In genomic region chr5:102731704-102732103, GRCh38 we compare ENCODE assay signal across 1 cellular context.
TF ChIP-seq lines count a peak whose summit lies in the region.

No MANE protein-coding gene starts in this region.

TF ChIP-seq in HepG2, 621 proteins besides CTCF, POLR2A, EP300 and RAD21:
- no peak for TF ChIP-seq NR2F1 (CRISPR knock-in tag; IDR thresholded peaks at IDR 0.05)
- no peak for TF ChIP-seq PHF21A (CRISPR knock-in tag; IDR thresholded peaks at IDR 0.05)
- no peak for TF ChIP-seq ZSCAN29 (CRISPR knock-in tag; conservative IDR thresholded peaks at IDR 0.05)
- no peak for TF ChIP-seq ARNT (IDR thresholded peaks at IDR 0.05)
- no peak for TF ChIP-seq PRDM10 (CRISPR knock-in tag; IDR thresholded peaks at IDR 0.05; ENCODE audit: low read depth)
- TF ChIP-seq PHF5A (CRISPR knock-in tag; IDR thresholded peaks at IDR 0.05; ENCODE audit: low read depth, unreplicated experiment): no peak
- no peak for TF ChIP-seq ZKSCAN5 (CRISPR knock-in tag; IDR thresholded peaks at IDR 0.05)
- no peak for TF ChIP-seq DNMT1 (CRISPR knock-in tag; IDR thresholded peaks at IDR 0.05)
- no peak for TF ChIP-seq EED (CRISPR knock-in tag; IDR thresholded peaks at IDR 0.05)
- TF ChIP-seq IKZF1 (IDR thresholded peaks at IDR 0.05): no peak
- no peak for TF ChIP-seq CHD2 (IDR thresholded peaks at IDR 0.05; ENCODE audit: low read depth, low read length)
- TF ChIP-seq NFKB2 (CRISPR knock-in tag; IDR thresholded peaks at IDR 0.05; ENCODE audit: borderline replicate concordance): no peak
- no peak for TF ChIP-seq GATAD2A (CRISPR knock-in tag; IDR thresholded peaks at IDR 0.05)
- no peak for TF ChIP-seq IKZF5 (CRISPR knock-in tag; IDR thresholded peaks at IDR 0.05)
- no peak for TF ChIP-seq ZNF143 (CRISPR knock-in tag; IDR thresholded peaks at IDR 0.05)
- TF ChIP-seq ZNF747 (CRISPR knock-in tag; IDR thresholded peaks at IDR 0.05; ENCODE audit: borderline replicate concordance): no peak
- TF ChIP-seq ZNF10 (CRISPR knock-in tag; IDR thresholded peaks at IDR 0.05; ENCODE audit: borderline replicate concordance, low read depth): no peak
- TF ChIP-seq ZNF431 (CRISPR knock-in tag; IDR thresholded peaks at IDR 0.05; ENCODE audit: borderline replicate concordance, low read depth): no peak
